8 cellular contexts compared by ENCODE assay signal in the genomic region with DNA sequence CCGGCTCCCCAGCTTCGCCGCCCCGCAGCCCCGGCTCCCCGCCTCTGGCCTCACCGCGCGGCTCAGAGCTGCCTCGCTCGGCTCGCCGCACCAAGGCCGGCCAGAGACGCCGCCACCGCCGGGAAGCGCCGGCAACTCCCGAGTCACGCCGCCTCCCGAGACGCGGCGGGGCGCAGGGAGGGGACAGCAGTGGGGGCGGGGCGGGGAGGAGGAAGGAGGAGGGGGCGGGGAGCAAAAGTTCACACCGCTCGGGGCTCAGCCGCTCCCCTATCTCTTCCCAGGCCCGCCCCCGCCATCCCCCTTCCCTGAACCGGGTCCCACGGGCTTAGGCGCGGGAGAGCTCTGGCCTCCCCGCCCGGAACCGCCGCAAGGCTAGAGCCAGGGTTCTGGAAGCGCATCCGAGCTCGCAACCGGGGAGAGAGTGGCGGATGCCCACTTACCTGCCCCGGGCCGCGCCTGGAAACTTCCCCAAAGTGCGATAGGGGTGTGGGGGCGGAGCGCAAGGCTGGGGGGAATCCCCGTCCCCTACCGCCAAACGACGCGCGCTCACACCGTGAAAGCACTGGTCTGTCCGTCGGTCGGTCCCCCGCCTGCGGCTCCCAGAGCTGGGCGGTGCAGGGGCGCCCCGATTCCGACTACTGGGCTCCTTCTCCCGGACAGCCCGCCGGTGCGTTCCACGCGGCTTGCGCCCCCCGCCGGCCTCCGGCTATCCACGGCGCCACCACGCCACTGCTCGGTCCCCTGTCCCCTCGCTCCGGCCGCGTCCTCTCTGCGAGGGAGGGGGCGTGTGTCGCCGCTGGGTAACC. TPM values are rescaled to one million over a fixed set of nuclear protein-coding genes. Genes with fewer than 3 reads are reported as not detected.
DNase-seq lines count a peak whose midpoint lies in the region; ATAC-seq and TF ChIP-seq lines count a peak whose summit lies in the region.

No MANE protein-coding gene starts in this region.

- no peaks in the 10 kb centered on the region for H3K9me3 ChIP-seq in smooth muscle cell (replicated peaks; ENCODE audit: low read depth)

- H3K27me3 ChIP-seq in brain microvascular endothelial cell (replicated peaks), result peaks cover under 1% of the 10 kb centered on the region
- peaks cover 4% of the 10 kb centered on the region for H3K27me3 ChIP-seq in smooth muscle cell (ENCODE audit: low read depth)

- peak overlapping the region; percentile 85 for H3K9ac ChIP-seq in smooth muscle cell (ENCODE audit: low read depth)

- H3K27ac ChIP-seq in brain microvascular endothelial cell (peak overlapping the region; percentile 24), smooth muscle cell (ENCODE audit: low read depth) (peak overlapping the region; percentile 71)

- H3K4me2 ChIP-seq in smooth muscle cell, result peak overlapping the region; percentile 96

- TF ChIP-seq CTCF in brain microvascular endothelial cell (IDR thresholded peaks at IDR 0.05; ENCODE audit: low read depth, low read length, missing control alignments) (peak; percentile 5), smooth muscle cell (IDR thresholded peaks at IDR 0.05; ENCODE audit: borderline replicate concordance, insufficient read depth, poor library complexity, severe bottlenecking) (peak; percentile 22)

- H4K20me1 ChIP-seq in smooth muscle cell (ENCODE audit: low read depth), result peaks cover 47% of the 10 kb centered on the region

- peak overlapping the region; percentile 73 for H2AFZ ChIP-seq in smooth muscle cell (ENCODE audit: low read depth)

- H3K36me3 ChIP-seq in brain microvascular endothelial cell (replicated peaks) (no peaks in the 10 kb centered on the region), smooth muscle cell (ENCODE audit: low read depth) (no peaks in the 10 kb centered on the region)

- H3K4me3 ChIP-seq in brain microvascular endothelial cell (ENCODE audit: low read depth, low read length), result peak overlapping the region; percentile 57
- peak overlapping the region; percentile 79 for H3K4me3 ChIP-seq in smooth muscle cell

- DNase-seq in stimulated activated CD4-positive, alpha-beta T cell treated with anti-CD3 and anti-CD28 coated beads, Interleukin-12 subunit alpha, Interleukin-12 subunit beta, amount 100 ng/mL, for 48 hours (ENCODE audit: low read depth in 2 of 3, low spot score in 1 of 3), result peak; percentile 8 to 20 (median 13)
- no peak for DNase-seq in stimulated activated CD4-positive, alpha-beta T cell treated with anti-CD3 and anti-CD28 coated beads, Interleukin-1b, Interleukin-23, amount 100 ng/mL, for 48 hours
- DNase-seq in NAMALWA (ENCODE audit: low spot score) (peak; percentile 73), brain microvascular endothelial cell (peak; percentile 19), iris pigment epithelial cell (ENCODE audit: low read depth) (peak; percentile 43), smooth muscle cell (lab: John Stamatoyannopoulos, UW; ENCODE audit: unreplicated experiment) (no peak), H4 (ENCODE audit: low spot score) (no peak)

- H3F3A ChIP-seq in smooth muscle cell (ENCODE audit: low read depth), result no peaks in the 10 kb centered on the region

- peaks cover 6% of the 10 kb centered on the region for H3K79me2 ChIP-seq in smooth muscle cell (ENCODE audit: low read depth)

- in situ Hi-C loops in brain microvascular endothelial cell (cut with HindIII; ENCODE audit: low pct_ligation_motif_present, low sequenced_read_pairs), result no loop called here

- no peak for ATAC-seq in HG02840 (IDR thresholded peaks at IDR 0.05; ENCODE audit: low FRiP score, unreplicated experiment)

- under 1% methylated on average over 52 of the region's 93 CpGs for WGBS in smooth muscle cell (ENCODE audit: low lambda C conversion rate)

- peaks cover 4% of the 10 kb centered on the region for H3K4me1 ChIP-seq in smooth muscle cell (ENCODE audit: low read depth)

RNA-seq across cellular contexts. Expression of a gene that starts 0.9 kb away (rescaled TPM):
- 20.4 and 30.3 TPM in 2 replicates for total RNA-seq in smooth muscle cell
- polyA plus RNA-seq in smooth muscle cell, result 11.4 and 14.1 TPM in 2 replicates
- total RNA-seq in H4 (2014; rRNA removed; shearing (Covaris generic)), result 4.0 and 6.8 TPM in 2 replicates

Comparison
In these comparisons a context has a peak if more than half of its experiments do, and no peak if none do; other contexts are left out.
1. DNase-seq: peak in stimulated activated CD4-positive, alpha-beta T cell treated with anti-CD3 and anti-CD28 coated beads, Interleukin-12 subunit alpha, Interleukin-12 subunit beta, amount 100 ng/mL, for 48 hours (3 of 3), NAMALWA (single experiment), brain microvascular endothelial cell (single experiment) and iris pigment epithelial cell (single experiment); none in stimulated activated CD4-positive, alpha-beta T cell treated with anti-CD3 and anti-CD28 coated beads, Interleukin-1b, Interleukin-23, amount 100 ng/mL, for 48 hours (single experiment), smooth muscle cell (single experiment) and H4 (single experiment).